ENCODE assay signal across 8 cellular contexts in genomic region chr6:153003294-153003645, GRCh38. TPM values are rescaled to one million over a fixed set of nuclear protein-coding genes. Genes with fewer than 3 reads are reported as not detected.
A peak's percentile ranks its signal among the peaks of the same experiment; 100 is the strongest.
DNase-seq lines count a peak whose midpoint lies in the region; ATAC-seq lines count a peak whose summit lies in the region.

No MANE protein-coding gene starts in this region.

- DNase-seq in NCI-H2227 treated with DMSO at 0.1 percent for 48 hours (lab: John Stamatoyannopoulos, UW) (peak; percentile 48), NCI-H2227 (lab: John Stamatoyannopoulos, UW; ENCODE audit: unreplicated experiment) (no peak), SK-MEL-5 (ENCODE audit: low read depth, low spot score) (peak; percentile 50), neuronal stem cell (ENCODE audit: low spot score) (no peak)
- DNase-seq in stimulated activated naive CD4-positive, alpha-beta T cell treated with Interleukin-2 at 50 U/mL for 16 hours (lab: John Stamatoyannopoulos, UW), result no peak

- no peak overlapping the region for H2AK5ac ChIP-seq in neuronal stem cell (ENCODE audit: low read depth, low read length)

- in situ Hi-C loops in SK-MEL-5 (cut with HindIII; ENCODE audit: low pct_unique_long_range_greater_than_20kb, low sequenced_read_pairs), result no loop called here

- H2AFZ ChIP-seq in neuronal stem cell (ENCODE audit: low read length), result peak overlapping the region; percentile 87

- H4K91ac ChIP-seq in neuronal stem cell (ENCODE audit: low read depth, low read length, poor library complexity), result no peak overlapping the region

- H2BK12ac ChIP-seq in neuronal stem cell (ENCODE audit: low read length), result no peak overlapping the region

- peaks cover 0 to 23% of the 10 kb centered on the region in 2 donors for H3K36me3 ChIP-seq in neuronal stem cell (replicated peaks in 1 of 2; ENCODE audit: control insufficient read depth in 2 of 2, insufficient read depth in 2 of 2, low read length in 2 of 2)

- no peak overlapping the region for H2BK5ac ChIP-seq in neuronal stem cell (ENCODE audit: low read length)

- H3K27me3 ChIP-seq in neuronal stem cell (ENCODE audit: control insufficient read depth in 3 of 3, insufficient read depth in 3 of 3, low read depth in 1 of 3, low read length in 3 of 3), result no peaks in the 10 kb centered on the region

- no peak overlapping the region for H3K4ac ChIP-seq in neuronal stem cell (ENCODE audit: low read length)

- no CpG with 5 or more reads among the region's 9 CpGs for WGBS in neuronal stem cell (ENCODE audit: extremely low coverage in 2 of 2, insufficient read length in 2 of 2, insufficient replicate concordance in 1 of 2), 2 donors

- peak overlapping the region; percentile 72 for H3K4me2 ChIP-seq in neuronal stem cell (ENCODE audit: insufficient read depth, low read length, poor library complexity, severe bottlenecking)

- ATAC-seq in HG02943 (IDR thresholded peaks at IDR 0.05; ENCODE audit: low read depth, unreplicated experiment) (peak; percentile 5), esophagus mucosa (peak; percentile 3), HG02852 (IDR thresholded peaks at IDR 0.05; ENCODE audit: unreplicated experiment) (no peak)

- no peak overlapping the region for H4K8ac ChIP-seq in neuronal stem cell (ENCODE audit: low read depth, low read length)

- peak overlapping the region; percentile 70 to 90 for H3K4me3 ChIP-seq in neuronal stem cell (ENCODE audit: low read length in 2 of 2)

- no peak overlapping the region for H2BK15ac ChIP-seq in neuronal stem cell (ENCODE audit: low read length)

- no peak overlapping the region for H3K18ac ChIP-seq in neuronal stem cell (ENCODE audit: low read length)

- no peaks in the 10 kb centered on the region for H3K9me3 ChIP-seq in neuronal stem cell (replicated peaks in 1 of 2; ENCODE audit: control insufficient read depth in 2 of 2, insufficient read depth in 1 of 2, low read depth in 1 of 2, low read length in 2 of 2)

- no peak overlapping the region for H3K23ac ChIP-seq in neuronal stem cell (ENCODE audit: low read depth, low read length, poor library complexity)

- peaks cover 2 to 14% of the 10 kb centered on the region in 2 donors for H3K4me1 ChIP-seq in neuronal stem cell (ENCODE audit: control insufficient read depth in 2 of 2, insufficient read depth in 1 of 2, low read depth in 1 of 2, low read length in 2 of 2)

- peaks cover 2% of the 10 kb centered on the region for H3K79me1 ChIP-seq in neuronal stem cell (ENCODE audit: low read depth, low read length)

- no peak overlapping the region for H3K14ac ChIP-seq in neuronal stem cell (ENCODE audit: low read length)

- H2BK120ac ChIP-seq in neuronal stem cell (ENCODE audit: low read depth, low read length), result no peak overlapping the region

- H3K9ac ChIP-seq in neuronal stem cell (ENCODE audit: low read depth, low read length, poor library complexity), result peak overlapping the region; percentile 2

- peak overlapping the region; percentile 91 for H3K27ac ChIP-seq in neuronal stem cell (replicated peaks; ENCODE audit: low read length)

RNA-seq across cellular contexts. Expression of gene MTRF1L, which starts 0.8 kb away (rescaled TPM):
- total RNA-seq in SK-MEL-5 (2014; rRNA removed; shearing (Covaris generic)), result 29.0 and 32.5 TPM in 2 replicates
- polyA plus RNA-seq in SK-MEL-5 (2015; cell fraction: cytosol; rRNA removed), result 16.7 and 19.3 TPM in 2 replicates
- polyA plus RNA-seq in SK-MEL-5 (2015; cell fraction: nucleus; rRNA removed), result 21.0 and 21.7 TPM in 2 replicates
- total RNA-seq in esophagus mucosa, result 11.5 TPM
- polyA plus RNA-seq in neuronal stem cell (2013, experiment 1 of 2), result 14.1 TPM
- 14.4 TPM for polyA plus RNA-seq in neuronal stem cell (2013, experiment 2 of 2)

RNA-seq across cellular contexts. Expression of gene FBXO5, which starts 20.4 kb away (rescaled TPM):
- 17.4 and 17.8 TPM in 2 replicates for total RNA-seq in SK-MEL-5 (2014; rRNA removed; shearing (Covaris generic))
- polyA plus RNA-seq in SK-MEL-5 (2015; cell fraction: cytosol; rRNA removed), result 14.3 and 17.8 TPM in 2 replicates
- 26.6 and 32.0 TPM in 2 replicates for polyA plus RNA-seq in SK-MEL-5 (2015; cell fraction: nucleus; rRNA removed)
- total RNA-seq in esophagus mucosa, result 6.5 TPM
- 46.6 TPM for polyA plus RNA-seq in neuronal stem cell (2013, experiment 1 of 2)
- polyA plus RNA-seq in neuronal stem cell (2013, experiment 2 of 2), result 48.0 TPM

Comparison
In these comparisons a context has a peak if more than half of its experiments do, and no peak if none do; other contexts are left out.
1. DNase-seq: peak in NCI-H2227 treated with DMSO at 0.1 percent for 48 hours (single experiment) and SK-MEL-5 (single experiment); none in NCI-H2227 (single experiment), neuronal stem cell (single experiment) and stimulated activated naive CD4-positive, alpha-beta T cell treated with Interleukin-2 at 50 U/mL for 16 hours (single experiment).